Comparison of ENCODE assay signal across 12 cellular contexts in the genomic region with DNA sequence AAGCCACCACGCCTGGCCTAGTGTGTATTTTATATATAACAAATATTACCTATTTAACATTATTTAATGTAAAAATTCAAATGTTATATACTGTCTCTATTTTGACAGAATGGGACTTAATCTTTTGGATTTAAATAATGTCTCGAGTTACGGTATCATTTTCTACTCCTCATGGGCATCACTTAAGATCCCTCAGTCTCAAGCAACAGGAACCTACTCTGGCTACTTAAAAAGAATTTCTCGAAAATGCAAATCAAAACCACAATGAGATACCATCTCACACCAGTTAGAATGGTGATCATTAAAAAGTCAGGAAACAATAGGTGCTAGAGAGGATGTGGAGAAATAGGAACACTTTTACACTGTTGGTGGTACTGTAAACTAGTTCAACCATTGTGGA. TPM values are rescaled to one million over a fixed set of nuclear protein-coding genes. Genes with fewer than 3 reads are reported as not detected.
"Had no signal": no experiment of that assay in that cellular context is flagged by ENCODE, and none has a peak within 500 bp of the region (broad histone marks: within the 10 kb centered on the region; RNA-seq: fewer than 3 reads in every experiment).

No MANE protein-coding gene starts in this region.

RNA-seq across cellular contexts. Expression of gene KPNA7, which starts 44.2 kb away (rescaled TPM):
- total RNA-seq: activated B cell treated with CpG ODN at 0.5 μM for 24 hours; activated CD4-positive, alpha-beta memory T cell treated with anti-CD3 and anti-CD28 coated beads for 36 hours; activated CD4-positive, alpha-beta memory T cell treated with anti-CD3 and anti-CD28 coated beads, Interleukin-2, amount 10 ng/mL, durations not matched to agents 7 days and 5 days; activated CD4-positive, alpha-beta T cell treated with anti-CD3 and anti-CD28 coated beads for 36 hours; activated CD4-positive, alpha-beta T cell treated with anti-CD3 and anti-CD28 coated beads, Interleukin-2, amount 10 ng/mL, durations not matched to agents 24 days and 14 days; activated CD4-positive, alpha-beta T cell treated with anti-CD3 and anti-CD28 coated beads, Interleukin-2, amount 10 ng/mL, durations not matched to agents 7 days and 5 days; activated CD8-positive, alpha-beta memory T cell treated with anti-CD3 and anti-CD28 coated beads for 36 hours; activated CD8-positive, alpha-beta memory T cell treated with anti-CD3 and anti-CD28 coated beads, Interleukin-2, amount 10 ng/mL, durations not matched to agents 7 days and 5 days; activated CD8-positive, alpha-beta T cell treated with anti-CD3 and anti-CD28 coated beads, Interleukin-2, amount 10 ng/mL, durations not matched to agents 7 days and 5 days; T-helper 17 cell; T-helper 2 cell treated with Interferon-gamma antibody and Interleukin-4, amounts not matched to agents 100 ng/mL and 5 ng/mL, for 36 hours; WTC11 had no signal
